10 cellular contexts compared by ENCODE assay signal in the genomic region with DNA sequence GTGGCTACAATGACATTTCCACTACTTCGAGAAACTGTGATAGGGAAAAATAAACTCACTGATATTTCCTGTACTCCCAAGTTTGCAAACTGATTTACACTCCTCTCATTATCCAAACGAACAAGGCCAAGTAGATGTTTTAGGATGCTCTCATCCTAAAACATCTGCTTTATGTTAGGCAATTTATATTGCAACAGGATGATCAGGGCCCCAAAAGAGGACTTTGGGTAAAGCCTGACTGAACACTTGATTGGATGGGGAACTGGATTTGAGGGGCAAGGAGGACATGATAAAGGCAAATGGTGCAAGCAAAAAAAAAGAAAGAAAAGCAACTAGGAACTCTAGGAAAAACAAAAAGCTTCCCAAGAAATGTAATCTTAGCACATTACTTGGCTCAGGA. TPM values are rescaled to one million over a fixed set of nuclear protein-coding genes. Genes with fewer than 3 reads are reported as not detected.
DNase-seq lines count a peak whose midpoint lies in the region; ATAC-seq and TF ChIP-seq lines count a peak whose summit lies in the region.
"Had no signal": no experiment of that assay in that cellular context is flagged by ENCODE, and none has a peak within 500 bp of the region (broad histone marks: within the 10 kb centered on the region; RNA-seq: fewer than 3 reads in every experiment).

No MANE protein-coding gene starts in this region.

- peaks cover 24% of the 10 kb centered on the region for H3K27me3 Mint-ChIP-seq in activated naive CD8-positive, alpha-beta T cell treated with anti-CD3 and anti-CD28 coated beads, Interleukin-2, amount 10 ng/mL, durations not matched to agents 7 days and 5 days
- H3K27me3 Mint-ChIP-seq in activated naive CD8-positive, alpha-beta T cell treated with anti-CD3 and anti-CD28 coated beads for 36 hours = peaks cover 25% of the 10 kb centered on the region
- H3K27me3 Mint-ChIP-seq in WTC11 (ENCODE audit: low read depth) (peaks cover 33% of the 10 kb centered on the region), memory B cell (peaks cover 2% of the 10 kb centered on the region)
- H3K27me3 Mint-ChIP-seq in stimulated activated naive CD8-positive, alpha-beta T cell treated with anti-CD3 and anti-CD28 coated beads, Interleukin-15, amount 100 ng/mL, for 72 hours = peaks cover 38% of the 10 kb centered on the region

- no peaks in the 10 kb centered on the region for H3K9me3 Mint-ChIP-seq in activated naive CD8-positive, alpha-beta T cell treated with anti-CD3 and anti-CD28 coated beads, Interleukin-2, amount 10 ng/mL, durations not matched to agents 7 days and 5 days
- no peaks in the 10 kb centered on the region for H3K9me3 Mint-ChIP-seq in activated naive CD8-positive, alpha-beta T cell treated with anti-CD3 and anti-CD28 coated beads for 36 hours
- no peaks in the 10 kb centered on the region for H3K9me3 Mint-ChIP-seq in WTC11
- no peaks in the 10 kb centered on the region for H3K9me3 Mint-ChIP-seq in memory B cell
- no peaks in the 10 kb centered on the region for H3K9me3 Mint-ChIP-seq in stimulated activated naive CD8-positive, alpha-beta T cell treated with anti-CD3 and anti-CD28 coated beads, Interleukin-15, amount 100 ng/mL, for 72 hours

- peaks cover 2% of the 10 kb centered on the region for H3K4me1 Mint-ChIP-seq in activated naive CD8-positive, alpha-beta T cell treated with anti-CD3 and anti-CD28 coated beads, Interleukin-2, amount 10 ng/mL, durations not matched to agents 7 days and 5 days
- peaks cover 2% of the 10 kb centered on the region for H3K4me1 Mint-ChIP-seq in activated naive CD8-positive, alpha-beta T cell treated with anti-CD3 and anti-CD28 coated beads for 36 hours
- H3K4me1 Mint-ChIP-seq in WTC11 = peaks cover 16% of the 10 kb centered on the region
- peaks cover 3% of the 10 kb centered on the region for H3K4me1 Mint-ChIP-seq in memory B cell
- H3K4me1 Mint-ChIP-seq in stimulated activated naive CD8-positive, alpha-beta T cell treated with anti-CD3 and anti-CD28 coated beads, Interleukin-15, amount 100 ng/mL, for 72 hours = peaks cover 6% of the 10 kb centered on the region

- no peak for ATAC-seq in activated naive CD8-positive, alpha-beta T cell treated with anti-CD3 and anti-CD28 coated beads, Interleukin-2, amount 10 ng/mL, durations not matched to agents 7 days and 5 days (ENCODE audit: low read depth)
- ATAC-seq in WTC11 (no peak), memory B cell (ENCODE audit: low read depth) (no peak)
- ATAC-seq in stimulated activated naive CD8-positive, alpha-beta T cell treated with anti-CD3 and anti-CD28 coated beads, Interleukin-15, amount 100 ng/mL, for 72 hours = no peak

- CTCF ChIA-PET in WTC11 (lab: Charles Lee) = interaction anchor here (0.6 to 3.3 kb wide), 4 partner anchors 14 to 377 kb away, joined by 3 to 28 read pairs (median 15); no protein-coding TSS in a partner anchor

- POLR2A ChIA-PET in activated naive CD8-positive, alpha-beta T cell treated with anti-CD3 and anti-CD28 coated beads, Interleukin-2, amount 10 ng/mL, durations not matched to agents 7 days and 5 days (lab: Charles Lee) = no interaction called here
- POLR2A ChIA-PET in WTC11 (lab: Charles Lee) = no interaction called here

- DNase-seq in activated naive CD8-positive, alpha-beta T cell treated with anti-CD3 and anti-CD28 coated beads, Interleukin-2, amount 10 ng/mL, durations not matched to agents 7 days and 5 days = no peak
- DNase-seq in activated naive CD8-positive, alpha-beta T cell treated with anti-CD3 and anti-CD28 coated beads for 36 hours = no peak
- DNase-seq in WTC11 (ENCODE audit: low spot score) (no peak), memory B cell (ENCODE audit: low spot score in 2 of 2) (no peak), D341Med (ENCODE audit: low spot score) (no peak), mucosa of gallbladder (ENCODE audit: low spot score) (no peak), T-helper 9 cell (no peak)
- no peak for DNase-seq in stimulated activated naive CD8-positive, alpha-beta T cell treated with anti-CD3 and anti-CD28 coated beads, Interleukin-15, amount 100 ng/mL, for 72 hours
- DNase-seq: activated CD8-positive, alpha-beta memory T cell treated with anti-CD3 and anti-CD28 coated beads for 24 hours; NCI-H774 had no signal

- H3K4me3 Mint-ChIP-seq in activated naive CD8-positive, alpha-beta T cell treated with anti-CD3 and anti-CD28 coated beads, Interleukin-2, amount 10 ng/mL, durations not matched to agents 7 days and 5 days = peak overlapping the region; percentile 12
- no peak overlapping the region for H3K4me3 Mint-ChIP-seq in activated naive CD8-positive, alpha-beta T cell treated with anti-CD3 and anti-CD28 coated beads for 36 hours
- H3K4me3 Mint-ChIP-seq in WTC11 (peak overlapping the region; percentile 58), memory B cell (peak overlapping the region; percentile 67)
- H3K4me3 Mint-ChIP-seq in stimulated activated naive CD8-positive, alpha-beta T cell treated with anti-CD3 and anti-CD28 coated beads, Interleukin-15, amount 100 ng/mL, for 72 hours = peak overlapping the region; percentile 6 to 25

- TF ChIP-seq CTCF in WTC11 (IDR thresholded peaks at IDR 0.05) = no peak

- H3K27ac Mint-ChIP-seq in activated naive CD8-positive, alpha-beta T cell treated with anti-CD3 and anti-CD28 coated beads, Interleukin-2, amount 10 ng/mL, durations not matched to agents 7 days and 5 days = no peak overlapping the region
- no peak overlapping the region for H3K27ac Mint-ChIP-seq in activated naive CD8-positive, alpha-beta T cell treated with anti-CD3 and anti-CD28 coated beads for 36 hours
- no peak overlapping the region for H3K27ac Mint-ChIP-seq in WTC11
- H3K27ac Mint-ChIP-seq in memory B cell = no peak overlapping the region
- H3K27ac Mint-ChIP-seq in stimulated activated naive CD8-positive, alpha-beta T cell treated with anti-CD3 and anti-CD28 coated beads, Interleukin-15, amount 100 ng/mL, for 72 hours = peak overlapping the region in 1 of 2 donors; percentile 43

- peaks cover 5% of the 10 kb centered on the region for H3K36me3 Mint-ChIP-seq in activated naive CD8-positive, alpha-beta T cell treated with anti-CD3 and anti-CD28 coated beads, Interleukin-2, amount 10 ng/mL, durations not matched to agents 7 days and 5 days
- peaks cover 5% of the 10 kb centered on the region for H3K36me3 Mint-ChIP-seq in activated naive CD8-positive, alpha-beta T cell treated with anti-CD3 and anti-CD28 coated beads for 36 hours
- peaks cover 10% of the 10 kb centered on the region for H3K36me3 Mint-ChIP-seq in WTC11
- peaks cover 7% of the 10 kb centered on the region for H3K36me3 Mint-ChIP-seq in memory B cell

TF ChIP-seq in WTC11, 78 proteins besides CTCF, POLR2A, EP300 and RAD21:
- TF ChIP-seq, protein P1, sequence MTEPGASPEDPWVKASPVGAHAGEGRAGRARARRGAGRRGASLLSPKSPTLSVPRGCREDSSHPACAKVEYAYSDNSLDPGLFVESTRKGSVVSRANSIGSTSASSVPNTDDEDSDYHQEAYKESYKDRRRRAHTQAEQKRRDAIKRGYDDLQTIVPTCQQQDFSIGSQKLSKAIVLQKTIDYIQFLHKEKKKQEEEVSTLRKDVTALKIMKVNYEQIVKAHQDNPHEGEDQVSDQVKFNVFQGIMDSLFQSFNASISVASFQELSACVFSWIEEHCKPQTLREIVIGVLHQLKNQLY (CRISPR knock-in tag; IDR thresholded peaks at IDR 0.05) = no peak
- TF ChIP-seq CBFB (CRISPR knock-in tag; IDR thresholded peaks at IDR 0.05; ENCODE audit: low read depth) (no peak), NFYB (CRISPR knock-in tag; conservative IDR thresholded peaks at IDR 0.05; ENCODE audit: low read depth) (no peak)
TF ChIP-seq in WTC11: peak in this region for 0.

RNA-seq across cellular contexts. Expression of a gene that starts 2.1 kb away (rescaled TPM):
- total RNA-seq in activated naive CD8-positive, alpha-beta T cell treated with anti-CD3 and anti-CD28 coated beads, Interleukin-2, amount 10 ng/mL, durations not matched to agents 7 days and 5 days = 1 to 10 TPM; 4.3 to 7.1 TPM
- 1 to 10 TPM; 3.5 to 4.0 TPM for total RNA-seq in activated naive CD8-positive, alpha-beta T cell treated with anti-CD3 and anti-CD28 coated beads for 36 hours
- total RNA-seq in WTC11 (2021) (52.1 to 63.9 TPM (median 63.4 TPM) in 3 replicates), mucosa of gallbladder (18.0 TPM)

RNA-seq across cellular contexts. Expression of a gene that starts 38.5 kb away (rescaled TPM):
- 10 to 100 TPM; 56.3 to 59.1 TPM for total RNA-seq in activated naive CD8-positive, alpha-beta T cell treated with anti-CD3 and anti-CD28 coated beads, Interleukin-2, amount 10 ng/mL, durations not matched to agents 7 days and 5 days
- 10 to 100 TPM; 52.9 to 54.7 TPM for total RNA-seq in activated naive CD8-positive, alpha-beta T cell treated with anti-CD3 and anti-CD28 coated beads for 36 hours
- 26.4 to 32.7 TPM (median 26.7 TPM) in 3 replicates for total RNA-seq in WTC11 (2021)
- total RNA-seq in mucosa of gallbladder = 40.5 TPM

RNA-seq across cellular contexts. Expression of a gene that starts 46.4 kb away (rescaled TPM):
- total RNA-seq in activated naive CD8-positive, alpha-beta T cell treated with anti-CD3 and anti-CD28 coated beads, Interleukin-2, amount 10 ng/mL, durations not matched to agents 7 days and 5 days = 10 to 100 TPM; 13.0 to 13.7 TPM
- 10 to 100 TPM; 15.3 to 17.5 TPM for total RNA-seq in activated naive CD8-positive, alpha-beta T cell treated with anti-CD3 and anti-CD28 coated beads for 36 hours
- total RNA-seq in WTC11 (2021) = 4.1 to 6.6 TPM (median 5.5 TPM) in 3 replicates
- 29.8 TPM for total RNA-seq in mucosa of gallbladder
